In the genomic region with DNA sequence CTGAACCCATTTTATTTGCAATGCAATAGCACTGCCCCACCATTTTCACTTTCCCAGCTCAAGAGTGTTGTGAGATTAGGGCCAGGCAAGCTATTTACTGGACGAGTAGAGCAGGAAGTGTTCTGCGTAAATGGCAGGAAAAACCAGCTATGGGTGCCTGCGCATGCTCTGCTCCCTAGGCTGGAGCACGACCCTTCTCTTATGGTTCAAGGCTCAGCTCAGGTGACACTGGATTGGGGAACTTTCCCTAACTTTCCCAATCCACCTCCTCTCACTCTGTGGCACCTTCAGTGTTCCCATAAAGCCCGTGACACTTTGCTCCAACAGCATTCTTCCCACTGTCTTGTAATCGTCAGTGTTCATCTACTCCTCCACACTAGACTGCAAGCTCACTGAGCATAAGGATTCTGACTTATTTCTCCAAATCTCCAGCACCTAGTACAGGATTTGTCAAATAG, we compare ENCODE assay signal across 1 cellular context.
A peak's percentile ranks its signal among the peaks of the same experiment; 100 is the strongest.
TF ChIP-seq lines count a peak whose summit lies in the region.

No MANE protein-coding gene starts in this region.

TF ChIP-seq in GM12878, 131 proteins besides CTCF, POLR2A, EP300 and RAD21:
- TF ChIP-seq ZBTB40 (IDR thresholded peaks at IDR 0.05; ENCODE audit: borderline replicate concordance) (no peak), HCFC1 (IDR thresholded peaks at IDR 0.05; ENCODE audit: low read length) (no peak), TCF7 (IDR thresholded peaks at IDR 0.05; ENCODE audit: borderline replicate concordance) (no peak), PML (IDR thresholded peaks at IDR 0.05; ENCODE audit: low read length) (no peak), STAT3 (IDR thresholded peaks at IDR 0.05; ENCODE audit: low read depth, low read length) (no peak), IRF4 (IDR thresholded peaks at IDR 0.05; ENCODE audit: low read depth, low read length) (0 out of 2 replicates have a peak, but pooled peaks have one; percentile 35), HDAC6 (IDR thresholded peaks at IDR 0.05; ENCODE audit: unreplicated experiment) (no peak), EED (IDR thresholded peaks at IDR 0.05; ENCODE audit: low read depth) (no peak), GATAD2B (conservative IDR thresholded peaks at IDR 0.05; ENCODE audit: low read depth) (no peak), RB1 (IDR thresholded peaks at IDR 0.05; ENCODE audit: borderline replicate concordance) (no peak), CUX1 (IDR thresholded peaks at IDR 0.05; ENCODE audit: insufficient replicate concordance, low read depth, low read length) (no peak), NRF1 (conservative IDR thresholded peaks at IDR 0.05; ENCODE audit: low read depth, low read length) (0 out of 2 replicates have a peak, but pooled peaks have one; percentile 19), ELK1 (IDR thresholded peaks at IDR 0.05; ENCODE audit: low read depth, low read length) (no peak), BHLHE40 (IDR thresholded peaks at IDR 0.05; ENCODE audit: borderline replicate concordance in 1 of 2, low read depth in 2 of 2, low read length in 1 of 2) (no peak), ZNF274 (IDR thresholded peaks at IDR 0.05; ENCODE audit: insufficient read depth, insufficient read length) (no peak), BMI1 (IDR thresholded peaks at IDR 0.05; ENCODE audit: borderline replicate concordance) (no peak), NBN (IDR thresholded peaks at IDR 0.05) (no peak), ZNF207 (IDR thresholded peaks at IDR 0.05; ENCODE audit: borderline replicate concordance) (no peak), IKZF2 (IDR thresholded peaks at IDR 0.05) (0 out of 4 replicates have a peak, but pooled peaks of 1 of the 2 experiments have one; percentile 11)
